8 cellular contexts compared by ENCODE assay signal in genomic region chr7:117715784-117716445, GRCh38.
DNase-seq lines count a peak whose midpoint lies in the region; ATAC-seq and TF ChIP-seq lines count a peak whose summit lies in the region.

No MANE protein-coding gene starts in this region.

- no peak overlapping the region for H3K27ac Mint-ChIP-seq in activated naive CD4-positive, alpha-beta T cell treated with anti-CD3 and anti-CD28 coated beads, Interleukin-2, amount 10 ng/mL, durations not matched to agents 7 days and 5 days

- DNase-seq in ELR (ENCODE audit: low read depth) (peak; percentile 63), NCI-H748 treated with DMSO at 0.1 percent for 48 hours (lab: John Stamatoyannopoulos, UW) (peak; percentile 75), cerebellar cortex (ENCODE audit: low spot score) (peak; percentile 64), lower lobe of right lung (no peak), activated gamma-delta T cell (lab: John Stamatoyannopoulos, UW) (no peak)
- DNase-seq in activated naive CD4-positive, alpha-beta T cell treated with anti-CD3 and anti-CD28 coated beads, Interleukin-2, amount 10 ng/mL, durations not matched to agents 7 days and 5 days = no peak

- H3K9me3 Mint-ChIP-seq in activated naive CD4-positive, alpha-beta T cell treated with anti-CD3 and anti-CD28 coated beads, Interleukin-2, amount 10 ng/mL, durations not matched to agents 7 days and 5 days = no peaks in the 10 kb centered on the region

- no peaks in the 10 kb centered on the region for H3K4me1 ChIP-seq in lower lobe of right lung

- no peaks in the 10 kb centered on the region for H3K36me3 ChIP-seq in lower lobe of right lung

- intact Hi-C loops in lower lobe of right lung (cut with DNase I) = no loop called here

- H3K4me3 Mint-ChIP-seq in activated naive CD4-positive, alpha-beta T cell treated with anti-CD3 and anti-CD28 coated beads, Interleukin-2, amount 10 ng/mL, durations not matched to agents 7 days and 5 days = no peak overlapping the region

- TF ChIP-seq CTCF in lower lobe of right lung (IDR thresholded peaks at IDR 0.05) = peak; percentile 38

- no peak overlapping the region for H3K4me3 ChIP-seq in lower lobe of right lung

- ATAC-seq in GM19463 (IDR thresholded peaks at IDR 0.05; ENCODE audit: unreplicated experiment) (peak; percentile 90), HG03521 (IDR thresholded peaks at IDR 0.05; ENCODE audit: unreplicated experiment) (peak; percentile 67), lower lobe of right lung (peak; percentile 72 to 85)

- H3K36me3 Mint-ChIP-seq in activated naive CD4-positive, alpha-beta T cell treated with anti-CD3 and anti-CD28 coated beads, Interleukin-2, amount 10 ng/mL, durations not matched to agents 7 days and 5 days = no peaks in the 10 kb centered on the region

- H3K9me3 ChIP-seq in lower lobe of right lung = no peaks in the 10 kb centered on the region

- no peak overlapping the region for H3K27ac ChIP-seq in lower lobe of right lung

- CTCF ChIA-PET in activated naive CD4-positive, alpha-beta T cell treated with anti-CD3 and anti-CD28 coated beads, Interleukin-2, amount 10 ng/mL, durations not matched to agents 7 days and 5 days (lab: Charles Lee) = interaction anchor here (0.7 to 1.1 kb wide), 3 partner anchors 13 to 217 kb away, joined by 3 read pairs; no protein-coding TSS in a partner anchor

- no peaks in the 10 kb centered on the region for H3K27me3 ChIP-seq in lower lobe of right lung (ENCODE audit: low read depth)

- no peaks in the 10 kb centered on the region for H3K27me3 Mint-ChIP-seq in activated naive CD4-positive, alpha-beta T cell treated with anti-CD3 and anti-CD28 coated beads, Interleukin-2, amount 10 ng/mL, durations not matched to agents 7 days and 5 days

- H3K4me1 Mint-ChIP-seq in activated naive CD4-positive, alpha-beta T cell treated with anti-CD3 and anti-CD28 coated beads, Interleukin-2, amount 10 ng/mL, durations not matched to agents 7 days and 5 days = peaks cover 7% of the 10 kb centered on the region

Comparison
In these comparisons a context has a peak if more than half of its experiments do, and no peak if none do; other contexts are left out.
1. DNase-seq: peak in ELR (single experiment), NCI-H748 treated with DMSO at 0.1 percent for 48 hours (single experiment) and cerebellar cortex (single experiment); none in lower lobe of right lung (single experiment), activated naive CD4-positive, alpha-beta T cell treated with anti-CD3 and anti-CD28 coated beads, Interleukin-2, amount 10 ng/mL, durations not matched to agents 7 days and 5 days (single experiment) and activated gamma-delta T cell (single experiment).
2. Peak in every context shown above with its lines, with median percentiles within 50 percentile points of each other: ATAC-seq.